8 cellular contexts compared by ENCODE assay signal in genomic region chr1:204407314-204407971, GRCh38. TPM values are rescaled to one million over a fixed set of nuclear protein-coding genes. Genes with fewer than 3 reads are reported as not detected.
DNase-seq lines count a peak whose midpoint lies in the region; ATAC-seq and TF ChIP-seq lines count a peak whose summit lies in the region.

No MANE protein-coding gene starts in this region.

- no peak overlapping the region for H3K27ac ChIP-seq in HL-60 (replicated peaks)

- no peak for TF ChIP-seq CTCF in HL-60 (IDR thresholded peaks at IDR 0.05; ENCODE audit: insufficient read depth, low read length)

- H3K27me3 ChIP-seq in HL-60 (ENCODE audit: insufficient read depth, poor library complexity, severe bottlenecking) = no peaks in the 10 kb centered on the region

- H3K36me3 Mint-ChIP-seq in activated CD4-positive, alpha-beta memory T cell treated with anti-CD3 and anti-CD28 coated beads, Interleukin-2, amount 10 ng/mL, durations not matched to agents 7 days and 5 days (ENCODE audit: low read depth) = peaks cover 72% of the 10 kb centered on the region
- peaks cover 100% of the 10 kb centered on the region for H3K36me3 Mint-ChIP-seq in stimulated activated effector memory CD8-positive, alpha-beta T cell treated with anti-CD3 and anti-CD28 coated beads, Interleukin-12 subunit alpha, Interleukin-12 subunit beta, amount 100 ng/mL, for 72 hours

- H3K4me1 Mint-ChIP-seq in activated CD4-positive, alpha-beta memory T cell treated with anti-CD3 and anti-CD28 coated beads, Interleukin-2, amount 10 ng/mL, durations not matched to agents 7 days and 5 days = peaks cover 31% of the 10 kb centered on the region
- H3K4me1 Mint-ChIP-seq in stimulated activated effector memory CD8-positive, alpha-beta T cell treated with anti-CD3 and anti-CD28 coated beads, Interleukin-12 subunit alpha, Interleukin-12 subunit beta, amount 100 ng/mL, for 72 hours = peaks cover 15% of the 10 kb centered on the region

- no peak for DNase-seq in HL-60 (ENCODE audit: low read depth in 1 of 2, low spot score in 1 of 2)
- no peak for DNase-seq in activated CD4-positive, alpha-beta memory T cell treated with anti-CD3 and anti-CD28 coated beads, Interleukin-2, amount 10 ng/mL, durations not matched to agents 7 days and 5 days
- no peak for DNase-seq in stimulated activated effector memory CD8-positive, alpha-beta T cell treated with anti-CD3 and anti-CD28 coated beads, Interleukin-12 subunit alpha, Interleukin-12 subunit beta, amount 100 ng/mL, for 72 hours (ENCODE audit: low spot score in 2 of 2)
- DNase-seq in stimulated activated CD4-positive, alpha-beta T cell treated with anti-CD3 and anti-CD28 coated beads, Interleukin-2, amount 100 ng/mL, for 48 hours = no peak
- no peak for DNase-seq in stimulated activated naive CD4-positive, alpha-beta T cell treated with Interleukin-2 at 50 U/mL for 16 hours (lab: John Stamatoyannopoulos, UW)
- no peak for DNase-seq in DMS153 treated with DMSO at 0.1 percent for 48 hours (lab: John Stamatoyannopoulos, UW; ENCODE audit: unreplicated experiment)

- peak overlapping the region; percentile 98 for H3K4me3 Mint-ChIP-seq in activated CD4-positive, alpha-beta memory T cell treated with anti-CD3 and anti-CD28 coated beads, Interleukin-2, amount 10 ng/mL, durations not matched to agents 7 days and 5 days
- peak overlapping the region; percentile 95 for H3K4me3 Mint-ChIP-seq in stimulated activated effector memory CD8-positive, alpha-beta T cell treated with anti-CD3 and anti-CD28 coated beads, Interleukin-12 subunit alpha, Interleukin-12 subunit beta, amount 100 ng/mL, for 72 hours

- H3K4me3 ChIP-seq in HL-60 (replicated peaks; ENCODE audit: insufficient read depth, low read length) = peak overlapping the region; percentile 71
- peak overlapping the region; percentile 98 for H3K4me3 ChIP-seq in iPS-11a (ENCODE audit: low read depth, low read length)

- POLR2A ChIA-PET in activated CD4-positive, alpha-beta memory T cell treated with anti-CD3 and anti-CD28 coated beads, Interleukin-2, amount 10 ng/mL, durations not matched to agents 7 days and 5 days (lab: Charles Lee) = interaction anchor here (1.0 to 2.6 kb wide), 4 partner anchors 9 to 105 kb away, joined by 3 to 14 read pairs (median 3); partner anchors contain the start of gene PIK3C2B

- ATAC-seq in stimulated activated effector memory CD8-positive, alpha-beta T cell treated with anti-CD3 and anti-CD28 coated beads, Interleukin-12 subunit alpha, Interleukin-12 subunit beta, amount 100 ng/mL, for 72 hours = no peak
- no peak for ATAC-seq in GM21737 (IDR thresholded peaks at IDR 0.05; ENCODE audit: unreplicated experiment)

- H3K27ac Mint-ChIP-seq in activated CD4-positive, alpha-beta memory T cell treated with anti-CD3 and anti-CD28 coated beads, Interleukin-2, amount 10 ng/mL, durations not matched to agents 7 days and 5 days = peak overlapping the region; percentile 68
- H3K27ac Mint-ChIP-seq in stimulated activated effector memory CD8-positive, alpha-beta T cell treated with anti-CD3 and anti-CD28 coated beads, Interleukin-12 subunit alpha, Interleukin-12 subunit beta, amount 100 ng/mL, for 72 hours = peak overlapping the region; percentile 98

- CTCF ChIA-PET in activated CD4-positive, alpha-beta memory T cell treated with anti-CD3 and anti-CD28 coated beads, Interleukin-2, amount 10 ng/mL, durations not matched to agents 7 days and 5 days (lab: Charles Lee) = interaction anchor here (0.7 to 4.9 kb wide), 6 partner anchors 9 to 99 kb away, joined by 3 to 87 read pairs (median 4); partner anchors contain the start of gene PIK3C2B

- H3K9me3 Mint-ChIP-seq in activated CD4-positive, alpha-beta memory T cell treated with anti-CD3 and anti-CD28 coated beads, Interleukin-2, amount 10 ng/mL, durations not matched to agents 7 days and 5 days = no peaks in the 10 kb centered on the region
- no peaks in the 10 kb centered on the region for H3K9me3 Mint-ChIP-seq in stimulated activated effector memory CD8-positive, alpha-beta T cell treated with anti-CD3 and anti-CD28 coated beads, Interleukin-12 subunit alpha, Interleukin-12 subunit beta, amount 100 ng/mL, for 72 hours

- H3K27me3 Mint-ChIP-seq in activated CD4-positive, alpha-beta memory T cell treated with anti-CD3 and anti-CD28 coated beads, Interleukin-2, amount 10 ng/mL, durations not matched to agents 7 days and 5 days = no peaks in the 10 kb centered on the region

RNA-seq across cellular contexts. Expression of gene PPP1R15B, which starts 4.2 kb away (rescaled TPM):
- total RNA-seq in activated CD4-positive, alpha-beta memory T cell treated with anti-CD3 and anti-CD28 coated beads, Interleukin-2, amount 10 ng/mL, durations not matched to agents 7 days and 5 days = 10 to 100 TPM; 76.0 to 76.1 TPM

RNA-seq across cellular contexts. Expression of gene PLEKHA6, which starts 47.7 kb away (rescaled TPM):
- not detected for total RNA-seq in activated CD4-positive, alpha-beta memory T cell treated with anti-CD3 and anti-CD28 coated beads, Interleukin-2, amount 10 ng/mL, durations not matched to agents 7 days and 5 days
